Comparison of ENCODE assay signal across 8 cellular contexts in the genomic region with DNA sequence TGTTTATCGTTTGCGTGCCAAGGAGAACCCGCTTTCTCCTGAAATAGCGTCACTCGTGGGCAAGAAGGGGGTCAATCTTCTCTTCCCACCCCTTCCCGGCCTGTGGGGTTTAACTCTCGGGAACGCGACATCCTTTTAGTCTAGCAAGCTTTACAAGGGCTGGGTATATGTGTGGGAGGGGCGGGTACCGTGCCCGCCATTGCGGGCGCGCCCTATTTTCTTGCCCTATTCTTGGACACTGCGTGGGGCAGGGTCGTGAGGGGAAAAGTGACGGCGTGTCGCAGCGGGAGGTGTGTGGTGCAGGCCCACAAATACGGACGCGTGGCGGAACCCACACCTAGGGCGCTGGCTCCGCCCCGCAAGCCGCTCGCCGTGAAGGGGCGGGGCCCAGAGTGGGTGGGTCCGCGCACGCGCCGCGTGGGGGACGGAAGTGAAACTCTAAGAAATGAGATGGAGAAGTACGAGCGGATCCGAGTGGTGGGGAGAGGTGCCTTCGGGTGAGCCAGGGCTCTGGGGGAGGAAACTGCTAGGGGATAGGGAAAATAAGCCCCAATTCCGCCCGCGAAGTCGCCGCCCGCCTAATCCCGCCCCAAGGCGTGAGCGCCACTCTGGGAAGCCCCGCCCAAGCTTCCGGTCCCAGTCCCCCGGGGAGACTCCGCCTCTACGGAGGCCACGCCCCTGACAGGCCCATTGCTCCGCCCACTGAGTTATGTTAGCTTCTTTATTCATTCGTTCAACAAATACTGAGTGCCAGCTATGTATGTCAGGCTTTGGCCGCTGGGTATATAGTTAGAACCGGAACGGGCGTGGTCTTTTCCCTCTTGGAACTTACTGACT. TPM values are rescaled to one million over a fixed set of nuclear protein-coding genes. Genes with fewer than 3 reads are reported as not detected.
DNase-seq lines count a peak whose midpoint lies in the region; ATAC-seq and TF ChIP-seq lines count a peak whose summit lies in the region.

NEK8 (plus strand) TSS at position 425 of the 837 bp plus-strand sequence; CDS start at position 451, 26 bp downstream.

- H3K27me3 ChIP-seq in BLaER1 treated with 17β-estradiol and CSF1 and Interleukin-3, amounts not matched to agents 10 nM and 100 nM = no peaks in the 10 kb centered on the region
- no peaks in the 10 kb centered on the region for H3K27me3 ChIP-seq in liver (ENCODE audit: control insufficient read depth in 4 of 4, insufficient read depth in 4 of 4, low read length in 3 of 4)

- H3K9ac ChIP-seq in BLaER1 treated with 17β-estradiol and CSF1 and Interleukin-3, amounts not matched to agents 10 nM and 100 nM = peak within 1 kb of the TSS; percentile 72 to 99 (median 93)
- peak within 1 kb of the TSS; percentile 79 to 92 for H3K9ac ChIP-seq in liver (ENCODE audit: low read depth in 1 of 2, low read length in 2 of 2)

- peak; percentile 34 for ATAC-seq in GM19328 (IDR thresholded peaks at IDR 0.05; ENCODE audit: unreplicated experiment)
- ATAC-seq in HG03460 (IDR thresholded peaks at IDR 0.05; ENCODE audit: unreplicated experiment) = peak; percentile 35

- H3K4me3 ChIP-seq in BLaER1 treated with 17β-estradiol and CSF1 and Interleukin-3, amounts not matched to agents 10 nM and 100 nM = peak within 1 kb of the TSS; percentile 63 to 87 (median 78)
- H3K4me3 ChIP-seq in liver (ENCODE audit: low read depth in 1 of 3, low read length in 3 of 3) = peak within 1 kb of the TSS; percentile 59 to 70 (median 61)

- under 1% methylated on average over 64 of the region's 64 CpGs for WGBS in liver

- H4K20me1 ChIP-seq in BLaER1 treated with 17β-estradiol and CSF1 and Interleukin-3, amounts not matched to agents 10 nM and 100 nM = peaks cover 14 to 24% (median 22%) of the 10 kb centered on the region in 11 experiments; a peak in 21 of 22 replicates

- H3K4me2 ChIP-seq in BLaER1 treated with 17β-estradiol and CSF1 and Interleukin-3, amounts not matched to agents 10 nM and 100 nM = peak within 1 kb of the TSS; percentile 85 to 100 (median 100)

- no peaks in the 10 kb centered on the region for H3K9me3 ChIP-seq in BLaER1 treated with 17β-estradiol and CSF1 and Interleukin-3, amounts not matched to agents 10 nM and 100 nM (replicated peaks in 1 of 11)
- no peaks in the 10 kb centered on the region for H3K9me3 ChIP-seq in liver (ENCODE audit: control insufficient read depth in 4 of 4, low read length in 3 of 4)

- peak within 1 kb of the TSS; percentile 49 to 93 (median 83); a peak in 21 of 22 replicates for H3K27ac ChIP-seq in BLaER1 treated with 17β-estradiol and CSF1 and Interleukin-3, amounts not matched to agents 10 nM and 100 nM
- peak within 1 kb of the TSS; percentile 97 to 99 for H3K27ac ChIP-seq in liver (ENCODE audit: low read depth in 1 of 2, low read length in 2 of 2)

- TF ChIP-seq RAD21 in liver (IDR thresholded peaks at IDR 0.05) = peak; percentile 10 to 15

- no peak for TF ChIP-seq CTCF in liver (IDR thresholded peaks at IDR 0.05; ENCODE audit: low read depth, low read length, missing input control)

- peaks cover 46 to 56% (median 51%) of the 10 kb centered on the region in 10 experiments for H3K4me1 ChIP-seq in BLaER1 treated with 17β-estradiol and CSF1 and Interleukin-3, amounts not matched to agents 10 nM and 100 nM
- peaks cover 0 to 32% (median 19%) of the 10 kb centered on the region in 4 donors for H3K4me1 ChIP-seq in liver (ENCODE audit: control insufficient read depth in 4 of 4, insufficient read depth in 4 of 4, low read length in 3 of 4)

- peaks cover 12 to 15% (median 14%) of the 10 kb centered on the region in 11 experiments for H3K36me3 ChIP-seq in BLaER1 treated with 17β-estradiol and CSF1 and Interleukin-3, amounts not matched to agents 10 nM and 100 nM
- H3K36me3 ChIP-seq in liver (ENCODE audit: control insufficient read depth in 4 of 4, insufficient read depth in 3 of 4, low read depth in 1 of 4, low read length in 3 of 4) = peaks cover 3 to 10% (median 7%) of the 10 kb centered on the region in 4 donors

- peak; percentile 97 for DNase-seq in NCI-H748 treated with DMSO at 0.1 percent for 48 hours (lab: John Stamatoyannopoulos, UW)
- DNase-seq in activated CD4-positive, alpha-beta T cell treated with anti-CD3 and anti-CD28 coated beads, Interleukin-2, amount 50 U/mL, for 24 hours (ENCODE audit: low read depth in 1 of 2, low spot score in 1 of 2) = peak; percentile 98 to 99
- DNase-seq in dermis blood vessel endothelial cell = peak; percentile 93
- DNase-seq in stimulated activated CD4-positive, alpha-beta T cell treated with anti-CD3 and anti-CD28 coated beads, Interleukin-2, amount 100 ng/mL, for 4 hours (ENCODE audit: low read depth) = peak; percentile 97

TF ChIP-seq in liver, 16 proteins besides CTCF, POLR2A, EP300 and RAD21:
- peak; percentile 59 for TF ChIP-seq YY1 (IDR thresholded peaks at IDR 0.05)
- TF ChIP-seq HNF4A (conservative IDR thresholded peaks at IDR 0.05) = no peak
- TF ChIP-seq, protein P1, sequence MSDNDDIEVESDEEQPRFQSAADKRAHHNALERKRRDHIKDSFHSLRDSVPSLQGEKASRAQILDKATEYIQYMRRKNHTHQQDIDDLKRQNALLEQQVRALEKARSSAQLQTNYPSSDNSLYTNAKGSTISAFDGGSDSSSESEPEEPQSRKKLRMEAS (IDR thresholded peaks at IDR 0.05) = peak; percentile 53
- TF ChIP-seq ZBTB33 (IDR thresholded peaks at IDR 0.05) = peak; percentile 52
- TF ChIP-seq, protein P2, sequence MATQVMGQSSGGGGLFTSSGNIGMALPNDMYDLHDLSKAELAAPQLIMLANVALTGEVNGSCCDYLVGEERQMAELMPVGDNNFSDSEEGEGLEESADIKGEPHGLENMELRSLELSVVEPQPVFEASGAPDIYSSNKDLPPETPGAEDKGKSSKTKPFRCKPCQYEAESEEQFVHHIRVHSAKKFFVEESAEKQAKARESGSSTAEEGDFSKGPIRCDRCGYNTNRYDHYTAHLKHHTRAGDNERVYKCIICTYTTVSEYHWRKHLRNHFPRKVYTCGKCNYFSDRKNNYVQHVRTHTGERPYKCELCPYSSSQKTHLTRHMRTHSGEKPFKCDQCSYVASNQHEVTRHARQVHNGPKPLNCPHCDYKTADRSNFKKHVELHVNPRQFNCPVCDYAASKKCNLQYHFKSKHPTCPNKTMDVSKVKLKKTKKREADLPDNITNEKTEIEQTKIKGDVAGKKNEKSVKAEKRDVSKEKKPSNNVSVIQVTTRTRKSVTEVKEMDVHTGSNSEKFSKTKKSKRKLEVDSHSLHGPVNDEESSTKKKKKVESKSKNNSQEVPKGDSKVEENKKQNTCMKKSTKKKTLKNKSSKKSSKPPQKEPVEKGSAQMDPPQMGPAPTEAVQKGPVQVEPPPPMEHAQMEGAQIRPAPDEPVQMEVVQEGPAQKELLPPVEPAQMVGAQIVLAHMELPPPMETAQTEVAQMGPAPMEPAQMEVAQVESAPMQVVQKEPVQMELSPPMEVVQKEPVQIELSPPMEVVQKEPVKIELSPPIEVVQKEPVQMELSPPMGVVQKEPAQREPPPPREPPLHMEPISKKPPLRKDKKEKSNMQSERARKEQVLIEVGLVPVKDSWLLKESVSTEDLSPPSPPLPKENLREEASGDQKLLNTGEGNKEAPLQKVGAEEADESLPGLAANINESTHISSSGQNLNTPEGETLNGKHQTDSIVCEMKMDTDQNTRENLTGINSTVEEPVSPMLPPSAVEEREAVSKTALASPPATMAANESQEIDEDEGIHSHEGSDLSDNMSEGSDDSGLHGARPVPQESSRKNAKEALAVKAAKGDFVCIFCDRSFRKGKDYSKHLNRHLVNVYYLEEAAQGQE (IDR thresholded peaks at IDR 0.05) = peak; percentile 16
- peak; percentile 61 to 87 for TF ChIP-seq GABPA (IDR thresholded peaks at IDR 0.05 in 1 of 2, conservative IDR thresholded peaks at IDR 0.05 in 1 of 2)
- peak; percentile 61 for TF ChIP-seq SP1 (IDR thresholded peaks at IDR 0.05)
- no peak for TF ChIP-seq RXRA (IDR thresholded peaks at IDR 0.05)

RNA-seq across cellular contexts. Expression of gene NEK8, which starts in this region (rescaled TPM):
- total RNA-seq in dermis blood vessel endothelial cell = 2.9 and 3.9 TPM in 2 replicates
- 1 to 10 TPM; 6.3 to 7.8 TPM for total RNA-seq in liver
- polyA plus RNA-seq in liver = 1 to 10 TPM; 1.7 to 2.7 TPM

Comparison
In these comparisons a context has a peak if more than half of its experiments do, and no peak if none do; other contexts are left out.
1. Peak in every context shown above with its lines: DNase-seq, ATAC-seq, H3K4me3 ChIP-seq and H3K27ac ChIP-seq.